Comparison of ENCODE assay signal across 11 cellular contexts in the genomic region with DNA sequence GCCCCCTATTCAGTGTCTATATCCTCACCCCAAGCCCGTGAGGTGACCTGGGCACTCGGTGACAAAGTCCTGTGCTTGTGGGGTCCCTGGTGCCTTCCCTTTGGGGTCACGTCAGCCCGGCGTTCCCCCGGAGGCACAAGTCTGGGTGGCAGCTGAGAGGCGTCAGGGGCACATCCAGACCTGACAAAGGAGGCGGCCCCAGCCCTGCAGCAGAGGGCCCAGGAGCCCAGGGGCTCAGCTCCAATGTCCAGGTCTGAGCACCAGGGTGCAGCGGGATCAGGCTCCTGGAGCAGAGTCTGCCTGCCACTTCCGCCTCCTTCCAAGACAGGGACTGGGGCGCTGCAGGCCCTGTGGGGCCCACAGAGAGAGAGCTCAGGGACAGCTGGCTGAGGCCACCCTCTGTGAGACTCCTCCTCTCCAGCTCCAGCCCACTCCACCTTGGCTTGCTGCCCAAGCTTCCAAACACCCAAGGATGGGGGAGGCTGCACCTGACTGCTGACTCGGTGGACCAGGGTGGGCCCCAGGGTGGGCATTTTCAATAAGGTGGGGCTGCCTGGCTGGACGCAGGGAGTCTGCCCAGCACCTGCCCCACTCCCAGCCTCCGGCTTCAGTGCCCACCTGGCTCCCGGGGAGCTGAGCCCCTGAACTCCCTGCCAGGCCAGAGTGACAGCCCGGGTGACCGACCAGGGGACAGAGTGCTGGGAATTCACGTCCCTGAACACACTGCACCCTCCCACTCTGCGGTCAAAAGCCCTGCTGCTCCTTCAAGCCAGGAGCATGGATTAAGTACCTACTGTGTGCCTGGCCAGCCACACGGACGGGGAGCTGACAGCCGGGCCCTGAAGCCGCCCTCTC. TPM values are rescaled to one million over a fixed set of nuclear protein-coding genes. Genes with fewer than 3 reads are reported as not detected.
A peak's percentile ranks its signal among the peaks of the same experiment; 100 is the strongest.
DNase-seq lines count a peak whose midpoint lies in the region; ATAC-seq and TF ChIP-seq lines count a peak whose summit lies in the region.
"Had no signal": no experiment of that assay in that cellular context is flagged by ENCODE, and none has a peak within 500 bp of the region (broad histone marks: within the 10 kb centered on the region; RNA-seq: fewer than 3 reads in every experiment).

No MANE protein-coding gene starts in this region.

- H3K9ac ChIP-seq in iPS-15b (ENCODE audit: low read depth, low read length): no peak overlapping the region

- no peaks in the 10 kb centered on the region for H3K9me3 ChIP-seq in iPS-15b (ENCODE audit: control insufficient read depth, insufficient read depth, low read length)

- H3K4me1 ChIP-seq in iPS-15b (ENCODE audit: control insufficient read depth, insufficient read depth, low read length): peaks cover 5% of the 10 kb centered on the region

- intact Hi-C loops in sciatic nerve (cut with DNase I): no loop called here

- no peak for TF ChIP-seq CTCF in GM20000 (IDR thresholded peaks at IDR 0.05; ENCODE audit: extremely low read depth, missing control alignments)

- DNase-seq in NCI-H1417 (lab: John Stamatoyannopoulos, UW) (peak; percentile 42 to 59 (median 54)), NCI-H1417 treated with DMSO at 0.1 percent for 48 hours (lab: John Stamatoyannopoulos, UW) (no peak), NCI-H2171 treated with DMSO at 0.1 percent for 48 hours (lab: John Stamatoyannopoulos, UW) (peak; percentile 66), sciatic nerve (ENCODE audit: low spot score) (peak; percentile 74), GM20000 (ENCODE audit: low spot score) (no peak)
- DNase-seq: 8988T; activated naive CD4-positive, alpha-beta T cell treated with anti-CD3 and anti-CD28 coated beads, Interleukin-2, amount 50 U/mL, for 16 hours; NCI-H510A had no signal

- H3K36me3 ChIP-seq in iPS-15b (ENCODE audit: control insufficient read depth, insufficient read depth, low read length): peaks cover 7% of the 10 kb centered on the region

- no peaks in the 10 kb centered on the region for H3K27me3 ChIP-seq in iPS-15b (ENCODE audit: control insufficient read depth, insufficient read depth, low read length)

- peak overlapping the region; percentile 26 for H3K4me3 ChIP-seq in iPS-15b (ENCODE audit: low read depth, low read length)

- ATAC-seq in sciatic nerve: peak; percentile 41
- ATAC-seq in HG02678 (IDR thresholded peaks at IDR 0.05; ENCODE audit: unreplicated experiment): no peak
- ATAC-seq in HG03135 (IDR thresholded peaks at IDR 0.05; ENCODE audit: unreplicated experiment): no peak

RNA-seq across cellular contexts. Expression of gene KNDC1, which starts 1.0 kb away (rescaled TPM):
- total RNA-seq in sciatic nerve: 7.1 TPM

Comparison
In these comparisons a context has a peak if more than half of its experiments do, and no peak if none do; other contexts are left out.
1. DNase-seq: peak in NCI-H1417 (3 of 3), NCI-H2171 treated with DMSO at 0.1 percent for 48 hours (single experiment) and sciatic nerve (single experiment); none in NCI-H1417 treated with DMSO at 0.1 percent for 48 hours (single experiment) and GM20000 (single experiment).